Comparison of ENCODE assay signal across 8 cellular contexts in genomic region chr11:112321521-112322172, GRCh38.
DNase-seq lines count a peak whose midpoint lies in the region; ATAC-seq and TF ChIP-seq lines count a peak whose summit lies in the region.

No MANE protein-coding gene starts in this region.

- peaks cover 0 to 12% (median 8%) of the 10 kb centered on the region in 10 experiments; a peak in 16 of 20 replicates for H3K4me1 ChIP-seq in BLaER1 treated with 17β-estradiol and CSF1 and Interleukin-3, amounts not matched to agents 10 nM and 100 nM
- H3K4me1 ChIP-seq in OCI-LY7 (ENCODE audit: insufficient read depth, low read length, poor library complexity, severe bottlenecking) (no peaks in the 10 kb centered on the region), smooth muscle cell (ENCODE audit: low read depth) (no peaks in the 10 kb centered on the region)

- H3K27me3 ChIP-seq in BLaER1 treated with 17β-estradiol and CSF1 and Interleukin-3, amounts not matched to agents 10 nM and 100 nM = no peaks in the 10 kb centered on the region
- no peaks in the 10 kb centered on the region for H3K27me3 ChIP-seq in smooth muscle cell (ENCODE audit: low read depth)

- H3F3A ChIP-seq in smooth muscle cell (ENCODE audit: low read depth) = no peaks in the 10 kb centered on the region

- H2AFZ ChIP-seq in OCI-LY7 (ENCODE audit: low read length) (0 out of 2 replicates have a peak overlapping the region, but pooled peaks have one; percentile 25), smooth muscle cell (ENCODE audit: low read depth) (no peak overlapping the region)

- intact Hi-C loops in OCI-LY7 (cut with micrococcal nuclease; ENCODE audit: unreplicated experiment) = no loop called here

- H3K9me2 ChIP-seq in OCI-LY7 (ENCODE audit: insufficient read depth, low read length) = no peaks in the 10 kb centered on the region

- no TSS peak for BruUV-seq in OCI-LY7 (replicated peaks; lab: Mats Ljungman, UMichigan)

- no peak overlapping the region; a peak in 1 of 22 replicates for H3K27ac ChIP-seq in BLaER1 treated with 17β-estradiol and CSF1 and Interleukin-3, amounts not matched to agents 10 nM and 100 nM
- H3K27ac ChIP-seq in OCI-LY7 (ENCODE audit: low read depth, low read length, poor library complexity, severe bottlenecking) (no peak overlapping the region), smooth muscle cell (ENCODE audit: low read depth) (no peak overlapping the region)

- ATAC-seq in GM19395 (IDR thresholded peaks at IDR 0.05; ENCODE audit: unreplicated experiment) = no peak

- no peak for TF ChIP-seq CTCF in OCI-LY7 (conservative IDR thresholded peaks at IDR 0.05; ENCODE audit: low read length)
- no peak for TF ChIP-seq CTCF in fibroblast of the aortic adventitia (IDR thresholded peaks at IDR 0.05; ENCODE audit: insufficient read depth, low read length)
- TF ChIP-seq CTCF in smooth muscle cell (IDR thresholded peaks at IDR 0.05; ENCODE audit: borderline replicate concordance, insufficient read depth, poor library complexity, severe bottlenecking) = no peak

- H4K20me1 ChIP-seq in BLaER1 treated with 17β-estradiol and CSF1 and Interleukin-3, amounts not matched to agents 10 nM and 100 nM = no peaks in the 10 kb centered on the region
- no peaks in the 10 kb centered on the region for H4K20me1 ChIP-seq in OCI-LY7 (ENCODE audit: insufficient read depth, low read length)
- H4K20me1 ChIP-seq in smooth muscle cell (ENCODE audit: low read depth) = no peaks in the 10 kb centered on the region

- no peaks in the 10 kb centered on the region for H3K36me3 ChIP-seq in BLaER1 treated with 17β-estradiol and CSF1 and Interleukin-3, amounts not matched to agents 10 nM and 100 nM
- no peaks in the 10 kb centered on the region for H3K36me3 ChIP-seq in OCI-LY7 (ENCODE audit: insufficient read depth, low read length)
- H3K36me3 ChIP-seq in smooth muscle cell (ENCODE audit: low read depth) = no peaks in the 10 kb centered on the region

- no peak overlapping the region for H3K4me3 ChIP-seq in BLaER1 treated with 17β-estradiol and CSF1 and Interleukin-3, amounts not matched to agents 10 nM and 100 nM
- no peak overlapping the region for H3K4me3 ChIP-seq in OCI-LY7 (ENCODE audit: low read depth, low read length, poor library complexity, severe bottlenecking)
- no peak overlapping the region for H3K4me3 ChIP-seq in fibroblast of the aortic adventitia (ENCODE audit: low read depth, low read length)
- H3K4me3 ChIP-seq in smooth muscle cell = no peak overlapping the region

- CTCF ChIA-PET in OCI-LY7 (lab: Charles Lee; ENCODE audit: unreplicated experiment) = no interaction called here

- POLR2A ChIA-PET in OCI-LY7 (lab: Charles Lee) = no interaction called here

- peaks cover 0 to 1% (median 0%) of the 10 kb centered on the region in 11 experiments; a peak in 2 of 22 replicates for H3K9me3 ChIP-seq in BLaER1 treated with 17β-estradiol and CSF1 and Interleukin-3, amounts not matched to agents 10 nM and 100 nM (replicated peaks in 1 of 11)
- no peaks in the 10 kb centered on the region for H3K9me3 ChIP-seq in OCI-LY7 (ENCODE audit: low read length)
- no peaks in the 10 kb centered on the region for H3K9me3 ChIP-seq in smooth muscle cell (replicated peaks; ENCODE audit: low read depth)

- no peak overlapping the region for H3K9ac ChIP-seq in BLaER1 treated with 17β-estradiol and CSF1 and Interleukin-3, amounts not matched to agents 10 nM and 100 nM
- H3K9ac ChIP-seq in smooth muscle cell (ENCODE audit: low read depth) = no peak overlapping the region

- 48% methylated on average over 8 of the region's 8 CpGs for WGBS in smooth muscle cell (ENCODE audit: low lambda C conversion rate)

- H3K79me2 ChIP-seq in OCI-LY7 (ENCODE audit: insufficient read depth, low read depth, low read length) = no peaks in the 10 kb centered on the region
- H3K79me2 ChIP-seq in smooth muscle cell (ENCODE audit: low read depth) = no peaks in the 10 kb centered on the region

- DNase-seq in HuH-7.5 (ENCODE audit: low spot score) (peak; percentile 25), OCI-LY7 (ENCODE audit: low spot score) (no peak), fibroblast of the aortic adventitia (ENCODE audit: low read depth) (peak; percentile 68), smooth muscle cell (lab: John Stamatoyannopoulos, UW; ENCODE audit: unreplicated experiment) (no peak), T-helper 9 cell (no peak), amniotic stem cell (lab: John Stamatoyannopoulos, UW) (no peak)

- peak overlapping the region in 10 of 11 experiments; percentile 5 to 60 (median 34); a peak in 14 of 22 replicates for H3K4me2 ChIP-seq in BLaER1 treated with 17β-estradiol and CSF1 and Interleukin-3, amounts not matched to agents 10 nM and 100 nM
- H3K4me2 ChIP-seq in OCI-LY7 (ENCODE audit: low read length) = no peak overlapping the region
- peak overlapping the region; percentile 2 for H3K4me2 ChIP-seq in smooth muscle cell

Comparison
In these comparisons a context has a peak if more than half of its experiments do, and no peak if none do; other contexts are left out.
1. DNase-seq: peak in HuH-7.5 (single experiment) and fibroblast of the aortic adventitia (single experiment); none in OCI-LY7 (single experiment), smooth muscle cell (single experiment), T-helper 9 cell (single experiment) and amniotic stem cell (single experiment).